1 cellular context compared by ENCODE assay signal in the genomic region with DNA sequence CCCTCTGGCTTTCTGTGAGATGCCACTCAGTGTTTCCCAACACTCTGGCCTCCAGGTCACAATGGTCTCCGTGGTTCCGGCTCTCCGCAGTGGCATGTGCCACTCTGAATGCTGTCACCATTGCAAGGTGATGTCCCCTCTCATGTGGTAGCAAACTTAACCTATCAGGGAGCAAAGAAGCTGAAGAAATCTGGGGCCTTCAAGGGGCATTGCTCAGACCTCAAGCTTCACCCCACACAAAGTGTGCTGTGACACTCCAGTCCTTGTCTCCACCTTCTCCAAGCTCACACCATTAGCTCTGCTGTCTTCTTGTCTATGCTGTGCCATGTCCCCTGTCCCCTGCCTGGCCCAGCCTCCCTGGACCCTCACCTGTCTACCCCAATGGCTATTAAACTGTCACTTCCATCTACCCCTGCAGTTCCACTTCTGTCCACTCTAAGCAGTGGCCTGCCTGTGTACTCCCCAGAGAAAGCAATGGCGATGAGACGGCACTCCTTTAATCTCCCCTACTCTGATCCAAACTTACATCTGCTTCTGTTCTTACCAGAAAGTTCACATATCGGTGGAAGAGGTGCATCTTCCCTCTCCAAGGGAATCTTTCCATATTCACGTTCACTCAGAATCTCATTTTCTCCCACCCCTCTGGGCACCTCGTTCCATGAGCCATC.
TF ChIP-seq lines count a peak whose summit lies in the region.

No MANE protein-coding gene starts in this region.

TF ChIP-seq in H1, 55 proteins besides CTCF, POLR2A, EP300 and RAD21:
- TF ChIP-seq, protein P1, sequence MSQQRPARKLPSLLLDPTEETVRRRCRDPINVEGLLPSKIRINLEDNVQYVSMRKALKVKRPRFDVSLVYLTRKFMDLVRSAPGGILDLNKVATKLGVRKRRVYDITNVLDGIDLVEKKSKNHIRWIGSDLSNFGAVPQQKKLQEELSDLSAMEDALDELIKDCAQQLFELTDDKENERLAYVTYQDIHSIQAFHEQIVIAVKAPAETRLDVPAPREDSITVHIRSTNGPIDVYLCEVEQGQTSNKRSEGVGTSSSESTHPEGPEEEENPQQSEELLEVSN (IDR thresholded peaks at IDR 0.05) = no peak
- TF ChIP-seq SIRT6 (IDR thresholded peaks at IDR 0.05; ENCODE audit: low read length) = no peak
- TF ChIP-seq, protein P2, sequence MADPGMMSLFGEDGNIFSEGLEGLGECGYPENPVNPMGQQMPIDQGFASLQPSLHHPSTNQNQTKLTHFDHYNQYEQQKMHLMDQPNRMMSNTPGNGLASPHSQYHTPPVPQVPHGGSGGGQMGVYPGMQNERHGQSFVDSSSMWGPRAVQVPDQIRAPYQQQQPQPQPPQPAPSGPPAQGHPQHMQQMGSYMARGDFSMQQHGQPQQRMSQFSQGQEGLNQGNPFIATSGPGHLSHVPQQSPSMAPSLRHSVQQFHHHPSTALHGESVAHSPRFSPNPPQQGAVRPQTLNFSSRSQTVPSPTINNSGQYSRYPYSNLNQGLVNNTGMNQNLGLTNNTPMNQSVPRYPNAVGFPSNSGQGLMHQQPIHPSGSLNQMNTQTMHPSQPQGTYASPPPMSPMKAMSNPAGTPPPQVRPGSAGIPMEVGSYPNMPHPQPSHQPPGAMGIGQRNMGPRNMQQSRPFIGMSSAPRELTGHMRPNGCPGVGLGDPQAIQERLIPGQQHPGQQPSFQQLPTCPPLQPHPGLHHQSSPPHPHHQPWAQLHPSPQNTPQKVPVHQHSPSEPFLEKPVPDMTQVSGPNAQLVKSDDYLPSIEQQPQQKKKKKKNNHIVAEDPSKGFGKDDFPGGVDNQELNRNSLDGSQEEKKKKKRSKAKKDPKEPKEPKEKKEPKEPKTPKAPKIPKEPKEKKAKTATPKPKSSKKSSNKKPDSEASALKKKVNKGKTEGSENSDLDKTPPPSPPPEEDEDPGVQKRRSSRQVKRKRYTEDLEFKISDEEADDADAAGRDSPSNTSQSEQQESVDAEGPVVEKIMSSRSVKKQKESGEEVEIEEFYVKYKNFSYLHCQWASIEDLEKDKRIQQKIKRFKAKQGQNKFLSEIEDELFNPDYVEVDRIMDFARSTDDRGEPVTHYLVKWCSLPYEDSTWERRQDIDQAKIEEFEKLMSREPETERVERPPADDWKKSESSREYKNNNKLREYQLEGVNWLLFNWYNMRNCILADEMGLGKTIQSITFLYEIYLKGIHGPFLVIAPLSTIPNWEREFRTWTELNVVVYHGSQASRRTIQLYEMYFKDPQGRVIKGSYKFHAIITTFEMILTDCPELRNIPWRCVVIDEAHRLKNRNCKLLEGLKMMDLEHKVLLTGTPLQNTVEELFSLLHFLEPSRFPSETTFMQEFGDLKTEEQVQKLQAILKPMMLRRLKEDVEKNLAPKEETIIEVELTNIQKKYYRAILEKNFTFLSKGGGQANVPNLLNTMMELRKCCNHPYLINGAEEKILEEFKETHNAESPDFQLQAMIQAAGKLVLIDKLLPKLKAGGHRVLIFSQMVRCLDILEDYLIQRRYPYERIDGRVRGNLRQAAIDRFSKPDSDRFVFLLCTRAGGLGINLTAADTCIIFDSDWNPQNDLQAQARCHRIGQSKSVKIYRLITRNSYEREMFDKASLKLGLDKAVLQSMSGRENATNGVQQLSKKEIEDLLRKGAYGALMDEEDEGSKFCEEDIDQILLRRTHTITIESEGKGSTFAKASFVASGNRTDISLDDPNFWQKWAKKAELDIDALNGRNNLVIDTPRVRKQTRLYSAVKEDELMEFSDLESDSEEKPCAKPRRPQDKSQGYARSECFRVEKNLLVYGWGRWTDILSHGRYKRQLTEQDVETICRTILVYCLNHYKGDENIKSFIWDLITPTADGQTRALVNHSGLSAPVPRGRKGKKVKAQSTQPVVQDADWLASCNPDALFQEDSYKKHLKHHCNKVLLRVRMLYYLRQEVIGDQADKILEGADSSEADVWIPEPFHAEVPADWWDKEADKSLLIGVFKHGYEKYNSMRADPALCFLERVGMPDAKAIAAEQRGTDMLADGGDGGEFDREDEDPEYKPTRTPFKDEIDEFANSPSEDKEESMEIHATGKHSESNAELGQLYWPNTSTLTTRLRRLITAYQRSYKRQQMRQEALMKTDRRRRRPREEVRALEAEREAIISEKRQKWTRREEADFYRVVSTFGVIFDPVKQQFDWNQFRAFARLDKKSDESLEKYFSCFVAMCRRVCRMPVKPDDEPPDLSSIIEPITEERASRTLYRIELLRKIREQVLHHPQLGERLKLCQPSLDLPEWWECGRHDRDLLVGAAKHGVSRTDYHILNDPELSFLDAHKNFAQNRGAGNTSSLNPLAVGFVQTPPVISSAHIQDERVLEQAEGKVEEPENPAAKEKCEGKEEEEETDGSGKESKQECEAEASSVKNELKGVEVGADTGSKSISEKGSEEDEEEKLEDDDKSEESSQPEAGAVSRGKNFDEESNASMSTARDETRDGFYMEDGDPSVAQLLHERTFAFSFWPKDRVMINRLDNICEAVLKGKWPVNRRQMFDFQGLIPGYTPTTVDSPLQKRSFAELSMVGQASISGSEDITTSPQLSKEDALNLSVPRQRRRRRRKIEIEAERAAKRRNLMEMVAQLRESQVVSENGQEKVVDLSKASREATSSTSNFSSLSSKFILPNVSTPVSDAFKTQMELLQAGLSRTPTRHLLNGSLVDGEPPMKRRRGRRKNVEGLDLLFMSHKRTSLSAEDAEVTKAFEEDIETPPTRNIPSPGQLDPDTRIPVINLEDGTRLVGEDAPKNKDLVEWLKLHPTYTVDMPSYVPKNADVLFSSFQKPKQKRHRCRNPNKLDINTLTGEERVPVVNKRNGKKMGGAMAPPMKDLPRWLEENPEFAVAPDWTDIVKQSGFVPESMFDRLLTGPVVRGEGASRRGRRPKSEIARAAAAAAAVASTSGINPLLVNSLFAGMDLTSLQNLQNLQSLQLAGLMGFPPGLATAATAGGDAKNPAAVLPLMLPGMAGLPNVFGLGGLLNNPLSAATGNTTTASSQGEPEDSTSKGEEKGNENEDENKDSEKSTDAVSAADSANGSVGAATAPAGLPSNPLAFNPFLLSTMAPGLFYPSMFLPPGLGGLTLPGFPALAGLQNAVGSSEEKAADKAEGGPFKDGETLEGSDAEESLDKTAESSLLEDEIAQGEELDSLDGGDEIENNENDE (IDR thresholded peaks at IDR 0.05; ENCODE audit: insufficient replicate concordance, low read length) = no peak
- TF ChIP-seq FOSL1 (IDR thresholded peaks at IDR 0.05; ENCODE audit: insufficient read depth, low read depth, low read length) = no peak
- no peak for TF ChIP-seq NRF1 (IDR thresholded peaks at IDR 0.05; ENCODE audit: low read depth, low read length)
- TF ChIP-seq, protein P3, sequence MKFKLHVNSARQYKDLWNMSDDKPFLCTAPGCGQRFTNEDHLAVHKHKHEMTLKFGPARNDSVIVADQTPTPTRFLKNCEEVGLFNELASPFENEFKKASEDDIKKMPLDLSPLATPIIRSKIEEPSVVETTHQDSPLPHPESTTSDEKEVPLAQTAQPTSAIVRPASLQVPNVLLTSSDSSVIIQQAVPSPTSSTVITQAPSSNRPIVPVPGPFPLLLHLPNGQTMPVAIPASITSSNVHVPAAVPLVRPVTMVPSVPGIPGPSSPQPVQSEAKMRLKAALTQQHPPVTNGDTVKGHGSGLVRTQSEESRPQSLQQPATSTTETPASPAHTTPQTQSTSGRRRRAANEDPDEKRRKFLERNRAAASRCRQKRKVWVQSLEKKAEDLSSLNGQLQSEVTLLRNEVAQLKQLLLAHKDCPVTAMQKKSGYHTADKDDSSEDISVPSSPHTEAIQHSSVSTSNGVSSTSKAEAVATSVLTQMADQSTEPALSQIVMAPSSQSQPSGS (IDR thresholded peaks at IDR 0.05; ENCODE audit: low read length) = no peak
- TF ChIP-seq POLR2AphosphoS5 (IDR thresholded peaks at IDR 0.05; ENCODE audit: low read depth, low read length) = no peak
- TF ChIP-seq RXRA (IDR thresholded peaks at IDR 0.05; ENCODE audit: insufficient read depth, low read depth, low read length) = no peak
- no peak for TF ChIP-seq BRCA1 (IDR thresholded peaks at IDR 0.05; ENCODE audit: low read depth, low read length)
- no peak for TF ChIP-seq CBX8 (IDR thresholded peaks at IDR 0.05; ENCODE audit: borderline replicate concordance, low read depth, low read length)
- TF ChIP-seq KDM4A (IDR thresholded peaks at IDR 0.05; ENCODE audit: low read depth, low read length, severe bottlenecking) = no peak
- no peak for TF ChIP-seq NANOG (IDR thresholded peaks at IDR 0.05; ENCODE audit: insufficient read depth, low read depth, low read length, poor library complexity, severe bottlenecking)
- TF ChIP-seq SIN3A (conservative IDR thresholded peaks at IDR 0.05 in 1 of 2, IDR thresholded peaks at IDR 0.05 in 1 of 2; ENCODE audit: low read depth in 1 of 2, low read length in 2 of 2) = no peak
- TF ChIP-seq TAF7 (optimal IDR thresholded peaks at IDR 0.05; ENCODE audit: borderline replicate concordance, low read depth, low read length) = no peak
